11 cellular contexts compared by ENCODE assay signal in the genomic region with DNA sequence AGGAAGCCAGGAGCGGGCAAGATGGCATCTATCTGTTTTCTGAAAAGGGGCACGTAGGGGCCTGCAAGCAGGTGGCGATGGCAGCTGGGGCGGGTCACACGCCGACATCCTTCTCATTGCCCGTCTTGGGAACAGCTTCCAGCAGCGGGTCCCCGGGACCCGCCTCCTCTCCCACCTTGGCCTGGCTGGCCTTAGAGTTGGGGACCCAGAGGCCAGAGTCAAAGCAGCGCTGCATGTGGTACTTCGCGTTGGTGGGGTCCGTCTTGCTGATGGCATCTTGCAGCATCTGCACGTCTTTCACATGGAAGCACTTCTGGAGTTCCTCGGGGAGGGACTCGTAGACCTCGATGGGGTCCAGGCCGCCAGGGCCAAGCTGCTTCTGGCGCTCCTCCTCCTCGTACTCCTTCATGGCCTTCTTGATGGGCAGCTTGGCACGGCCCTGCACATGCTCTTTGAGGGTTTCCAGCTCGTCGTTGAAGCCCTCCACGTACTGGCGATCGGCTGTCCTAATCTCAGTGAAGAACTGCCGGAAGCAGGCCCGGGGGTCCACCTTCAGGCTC.
"Had no signal": no experiment of that assay in that cellular context is flagged by ENCODE, and none has a peak within 500 bp of the region (broad histone marks: within the 10 kb centered on the region; RNA-seq: fewer than 3 reads in every experiment).

No MANE protein-coding gene starts in this region.

- H3K4me2 ChIP-seq: GM23338 had no signal

- DNase-seq: GM23248, GOT3, H7, H9, HCEC 1CT, HFFc6 had no signal

- H3K36me3 ChIP-seq: HAP-1 had no signal

- H3K9me3 ChIP-seq: HAP-1 had no signal

- H3K4me1 ChIP-seq: HAP-1 had no signal

- H3K4me1 Mint-ChIP-seq: GM23338, H9 had no signal

- H3K4me3 ChIP-seq: GM23248, GM23338, HAP-1 had no signal

- H3K27ac Mint-ChIP-seq: GM23338, H9, HFFc6 had no signal

- H3K27ac ChIP-seq: GM23248 had no signal

- H3K9ac ChIP-seq: GM23248 had no signal

- H2AFZ ChIP-seq: GM23248, GM23338 had no signal

- FAIRE-seq: H1, H54 had no signal

- H3K4me3 Mint-ChIP-seq: GM23338, H9, HFFc6 had no signal

- ATAC-seq: GM23338, HCT116 had no signal
